21 cellular contexts compared by ENCODE assay signal in the genomic region with DNA sequence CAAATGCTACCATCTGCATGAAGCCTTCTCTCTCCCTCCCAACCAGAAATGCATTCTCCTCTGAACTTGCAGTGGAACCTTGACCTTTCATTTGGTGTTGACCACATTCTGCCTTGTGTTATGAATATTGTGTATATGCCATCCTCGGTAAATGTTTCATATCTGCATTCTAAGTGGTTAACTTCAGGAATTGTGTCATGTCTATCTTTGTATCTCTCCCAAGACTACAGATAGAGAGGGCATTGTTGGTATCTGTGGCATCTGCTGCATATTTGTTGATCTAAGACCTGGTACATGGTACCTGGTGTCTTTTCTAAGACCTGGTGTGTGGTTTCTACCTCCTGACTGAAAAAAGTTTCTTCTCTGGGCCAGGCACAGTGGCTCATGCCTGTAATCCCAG. TPM values are rescaled to one million over a fixed set of nuclear protein-coding genes. Genes with fewer than 3 reads are reported as not detected.
A peak's percentile ranks its signal among the peaks of the same experiment; 100 is the strongest.
DNase-seq lines count a peak whose midpoint lies in the region; ATAC-seq and TF ChIP-seq lines count a peak whose summit lies in the region.
"Had no signal": no experiment of that assay in that cellular context is flagged by ENCODE, and none has a peak within 500 bp of the region (broad histone marks: within the 10 kb centered on the region; RNA-seq: fewer than 3 reads in every experiment).

No MANE protein-coding gene starts in this region.

- intact Hi-C loops in activated CD4-positive, alpha-beta T cell treated with anti-CD3 and anti-CD28 coated beads for 36 hours (cut with DNase I, micrococcal nuclease) = no loop called here
- intact Hi-C loops in natural killer cell (cut with micrococcal nuclease) = no loop called here
- intact Hi-C loops in left ventricle myocardium superior (cut with micrococcal nuclease) = no loop called here

- no peak overlapping the region for H3K27ac Mint-ChIP-seq in activated CD4-positive, alpha-beta T cell treated with anti-CD3 and anti-CD28 coated beads for 36 hours
- H3K27ac Mint-ChIP-seq in natural killer cell = peak overlapping the region; percentile 14 to 24
- H3K27ac Mint-ChIP-seq in natural killer cell treated with Interleukin-12 subunit alpha and Interleukin-12 subunit beta and Interleukin-15 and Interleukin-18, amount 100 ng/mL, for 72 hours = peak overlapping the region in 1 of 2 donors; percentile 11
- H3K27ac Mint-ChIP-seq in stimulated activated effector memory CD8-positive, alpha-beta T cell treated with anti-CD3 and anti-CD28 coated beads, Interleukin-12 subunit alpha, Interleukin-12 subunit beta, amount 100 ng/mL, for 72 hours = no peak overlapping the region
- H3K27ac Mint-ChIP-seq: HFFc6 had no signal

- no peak overlapping the region for H3K4me3 Mint-ChIP-seq in activated CD4-positive, alpha-beta T cell treated with anti-CD3 and anti-CD28 coated beads for 36 hours
- no peak overlapping the region for H3K4me3 Mint-ChIP-seq in natural killer cell
- no peak overlapping the region for H3K4me3 Mint-ChIP-seq in natural killer cell treated with Interleukin-12 subunit alpha and Interleukin-12 subunit beta and Interleukin-15 and Interleukin-18, amount 100 ng/mL, for 72 hours
- H3K4me3 Mint-ChIP-seq in stimulated activated effector memory CD8-positive, alpha-beta T cell treated with anti-CD3 and anti-CD28 coated beads, Interleukin-12 subunit alpha, Interleukin-12 subunit beta, amount 100 ng/mL, for 72 hours = no peak overlapping the region
- H3K4me3 Mint-ChIP-seq: CD14-positive monocyte, HFFc6 had no signal

- no peaks in the 10 kb centered on the region for H3K9me3 Mint-ChIP-seq in activated CD4-positive, alpha-beta T cell treated with anti-CD3 and anti-CD28 coated beads for 36 hours (ENCODE audit: low read depth)
- H3K9me3 Mint-ChIP-seq in natural killer cell = no peaks in the 10 kb centered on the region
- H3K9me3 Mint-ChIP-seq in natural killer cell treated with Interleukin-12 subunit alpha and Interleukin-12 subunit beta and Interleukin-15 and Interleukin-18, amount 100 ng/mL, for 72 hours = no peaks in the 10 kb centered on the region
- H3K9me3 Mint-ChIP-seq in stimulated activated effector memory CD8-positive, alpha-beta T cell treated with anti-CD3 and anti-CD28 coated beads, Interleukin-12 subunit alpha, Interleukin-12 subunit beta, amount 100 ng/mL, for 72 hours = no peaks in the 10 kb centered on the region
- H3K9me3 Mint-ChIP-seq: CD14-positive monocyte, HFFc6 had no signal

- POLR2A ChIA-PET in activated CD4-positive, alpha-beta T cell treated with anti-CD3 and anti-CD28 coated beads for 36 hours (lab: Charles Lee) = no interaction called here

- DNase-seq in activated CD4-positive, alpha-beta T cell treated with anti-CD3 and anti-CD28 coated beads for 36 hours = no peak
- DNase-seq in activated CD4-positive, alpha-beta T cell treated with anti-CD3 and anti-CD28 coated beads for 48 hours = no peak
- DNase-seq in natural killer cell = no peak
- no peak for DNase-seq in natural killer cell treated with Interleukin-12 subunit alpha and Interleukin-12 subunit beta and Interleukin-15 and Interleukin-18, amount 100 ng/mL, for 72 hours (ENCODE audit: low spot score)
- no peak for DNase-seq in stimulated activated effector memory CD8-positive, alpha-beta T cell treated with anti-CD3 and anti-CD28 coated beads, Interleukin-12 subunit alpha, Interleukin-12 subunit beta, amount 100 ng/mL, for 72 hours (ENCODE audit: low spot score in 2 of 2)
- no peak for DNase-seq in left ventricle myocardium superior
- DNase-seq in left lobe of liver (ENCODE audit: low spot score) = no peak
- DNase-seq: BE2C, DMS153, DND-41, GOT3, HFFc6, KBM-7, MG63, NCI-H2029, NCI-H446 treated with DMSO at 0.1 percent for 48 hours, NCI-H526 treated with DMSO at 0.1 percent for 48 hours, SHP77 treated with DMSO at 0.1 percent for 48 hours had no signal

- peaks cover 19% of the 10 kb centered on the region for H3K36me3 Mint-ChIP-seq in activated CD4-positive, alpha-beta T cell treated with anti-CD3 and anti-CD28 coated beads for 36 hours (ENCODE audit: low read depth)
- H3K36me3 Mint-ChIP-seq in natural killer cell = peaks cover 7% of the 10 kb centered on the region
- H3K36me3 Mint-ChIP-seq in natural killer cell treated with Interleukin-12 subunit alpha and Interleukin-12 subunit beta and Interleukin-15 and Interleukin-18, amount 100 ng/mL, for 72 hours = peaks cover 7% of the 10 kb centered on the region
- H3K36me3 Mint-ChIP-seq in stimulated activated effector memory CD8-positive, alpha-beta T cell treated with anti-CD3 and anti-CD28 coated beads, Interleukin-12 subunit alpha, Interleukin-12 subunit beta, amount 100 ng/mL, for 72 hours = peaks cover 22% of the 10 kb centered on the region

- CTCF ChIA-PET in activated CD4-positive, alpha-beta T cell treated with anti-CD3 and anti-CD28 coated beads for 36 hours (lab: Charles Lee) = interaction anchor here (3.1 kb wide), 1 partner anchor 15 kb away, joined by 9 read pairs; no protein-coding TSS in a partner anchor

- no peak for TF ChIP-seq CTCF in natural killer cell (IDR thresholded peaks at IDR 0.05)

- no peaks in the 10 kb centered on the region for H3K27me3 Mint-ChIP-seq in activated CD4-positive, alpha-beta T cell treated with anti-CD3 and anti-CD28 coated beads for 36 hours
- no peaks in the 10 kb centered on the region for H3K27me3 Mint-ChIP-seq in natural killer cell (ENCODE audit: low read depth in 2 of 2)
- H3K27me3 Mint-ChIP-seq in natural killer cell treated with Interleukin-12 subunit alpha and Interleukin-12 subunit beta and Interleukin-15 and Interleukin-18, amount 100 ng/mL, for 72 hours = no peaks in the 10 kb centered on the region

- peak; percentile 39 for ATAC-seq in activated CD4-positive, alpha-beta T cell treated with anti-CD3 and anti-CD28 coated beads for 36 hours
- no peak for ATAC-seq in natural killer cell
- ATAC-seq in natural killer cell treated with Interleukin-12 subunit alpha and Interleukin-12 subunit beta and Interleukin-15 and Interleukin-18, amount 100 ng/mL, for 72 hours = no peak
- peak; percentile 72 for ATAC-seq in stimulated activated effector memory CD8-positive, alpha-beta T cell treated with anti-CD3 and anti-CD28 coated beads, Interleukin-12 subunit alpha, Interleukin-12 subunit beta, amount 100 ng/mL, for 72 hours
- ATAC-seq in HG03469 (IDR thresholded peaks at IDR 0.05; ENCODE audit: unreplicated experiment) = no peak
- no peak for ATAC-seq in left ventricle myocardium superior
- ATAC-seq in left lobe of liver = no peak
- ATAC-seq: Panc1 had no signal

- H3K4me1 Mint-ChIP-seq in activated CD4-positive, alpha-beta T cell treated with anti-CD3 and anti-CD28 coated beads for 36 hours = peaks cover 41% of the 10 kb centered on the region
- peaks cover 4 to 10% of the 10 kb centered on the region in 2 donors for H3K4me1 Mint-ChIP-seq in natural killer cell
- peaks cover 6 to 28% of the 10 kb centered on the region in 2 donors for H3K4me1 Mint-ChIP-seq in natural killer cell treated with Interleukin-12 subunit alpha and Interleukin-12 subunit beta and Interleukin-15 and Interleukin-18, amount 100 ng/mL, for 72 hours (ENCODE audit: low read depth in 2 of 2)
- peaks cover 11% of the 10 kb centered on the region for H3K4me1 Mint-ChIP-seq in stimulated activated effector memory CD8-positive, alpha-beta T cell treated with anti-CD3 and anti-CD28 coated beads, Interleukin-12 subunit alpha, Interleukin-12 subunit beta, amount 100 ng/mL, for 72 hours

RNA-seq across cellular contexts. Expression of a gene that starts 34.0 kb away (rescaled TPM):
- 10 to 100 TPM; 12.2 to 16.8 TPM for total RNA-seq in activated CD4-positive, alpha-beta T cell treated with anti-CD3 and anti-CD28 coated beads for 36 hours
- 100 to 1,000 TPM in 1 of 3 donors, 10 to 100 TPM in 2; 67.4 to 101 (median 75.3) TPM for total RNA-seq in natural killer cell
- 10 to 100 TPM; 17.5 to 23.0 TPM for total RNA-seq in natural killer cell treated with Interleukin-12 subunit alpha and Interleukin-12 subunit beta and Interleukin-15 and Interleukin-18, amount 100 ng/mL, for 72 hours
- 6.4 TPM for total RNA-seq in left ventricle myocardium superior
- 5.4 TPM for total RNA-seq in left lobe of liver

RNA-seq across cellular contexts. Expression of a gene that starts 43.4 kb away (rescaled TPM):
- 10 to 100 TPM; 45.1 to 49.1 TPM for total RNA-seq in activated CD4-positive, alpha-beta T cell treated with anti-CD3 and anti-CD28 coated beads for 36 hours
- total RNA-seq in natural killer cell (100 to 1,000 TPM; 218 to 404 (median 347) TPM), left ventricle myocardium superior (2.7 TPM), left lobe of liver (7.6 TPM)
- total RNA-seq in natural killer cell treated with Interleukin-12 subunit alpha and Interleukin-12 subunit beta and Interleukin-15 and Interleukin-18, amount 100 ng/mL, for 72 hours = 10 to 100 TPM; 76.8 to 83.7 TPM

Comparison
In these comparisons a context has a peak if more than half of its experiments do, and no peak if none do; other contexts are left out.
1. ATAC-seq: peak in activated CD4-positive, alpha-beta T cell treated with anti-CD3 and anti-CD28 coated beads for 36 hours (single experiment) and stimulated activated effector memory CD8-positive, alpha-beta T cell treated with anti-CD3 and anti-CD28 coated beads, Interleukin-12 subunit alpha, Interleukin-12 subunit beta, amount 100 ng/mL, for 72 hours (single experiment); none in natural killer cell (0 of 3), natural killer cell treated with Interleukin-12 subunit alpha and Interleukin-12 subunit beta and Interleukin-15 and Interleukin-18, amount 100 ng/mL, for 72 hours (0 of 2), HG03469 (single experiment), left ventricle myocardium superior (single experiment) and left lobe of liver (single experiment).
2. H3K27ac Mint-ChIP-seq: peak in natural killer cell (2 of 2); none in activated CD4-positive, alpha-beta T cell treated with anti-CD3 and anti-CD28 coated beads for 36 hours (single experiment) and stimulated activated effector memory CD8-positive, alpha-beta T cell treated with anti-CD3 and anti-CD28 coated beads, Interleukin-12 subunit alpha, Interleukin-12 subunit beta, amount 100 ng/mL, for 72 hours (single experiment).